ENCODE assay signal across 18 cellular contexts in genomic region chr1:98196012-98196411, GRCh38.
A peak's percentile ranks its signal among the peaks of the same experiment; 100 is the strongest.
DNase-seq lines count a peak whose midpoint lies in the region; ATAC-seq, FAIRE-seq and TF ChIP-seq lines count a peak whose summit lies in the region.
"Had no signal": no experiment of that assay in that cellular context is flagged by ENCODE, and none has a peak within 500 bp of the region (broad histone marks: within the 10 kb centered on the region; RNA-seq: fewer than 3 reads in every experiment).

No MANE protein-coding gene starts in this region.

- H3K9ac ChIP-seq in HepG2 (ENCODE audit: insufficient read depth, low read depth, low read length): no peak overlapping the region
- H3K9ac ChIP-seq: BLaER1 had no signal

- no peaks in the 10 kb centered on the region for H4K20me1 ChIP-seq in HepG2 (ENCODE audit: insufficient read depth, low read length)
- H4K20me1 ChIP-seq: BLaER1 had no signal

- intact Hi-C loops in HepG2 (cut with micrococcal nuclease; ENCODE audit: unreplicated experiment): no loop called here
- intact Hi-C loops in right lobe of liver (cut with DNase I): no loop called here

- no peaks in the 10 kb centered on the region for H3K79me2 ChIP-seq in HepG2 (ENCODE audit: insufficient read depth, low read length)

- H3K4me3 ChIP-seq in HepG2 (replicated peaks in 1 of 3; ENCODE audit: insufficient read depth in 1 of 3, low read depth in 2 of 3, low read length in 3 of 3) (no peak overlapping the region), right lobe of liver (no peak overlapping the region), epithelial cell of esophagus (ENCODE audit: low read length) (no peak overlapping the region), foreskin fibroblast (ENCODE audit: low read depth in 1 of 2, low read length in 2 of 2) (no peak overlapping the region)
- H3K4me3 ChIP-seq: BLaER1, K562 had no signal

- H3K36me3 ChIP-seq in HepG2 (replicated peaks in 1 of 2; ENCODE audit: control insufficient read depth in 1 of 2, insufficient read depth in 2 of 2, low read length in 2 of 2) (no peaks in the 10 kb centered on the region), right lobe of liver (no peaks in the 10 kb centered on the region)
- H3K36me3 ChIP-seq: BLaER1 had no signal

- no peaks in the 10 kb centered on the region for H3K27me3 ChIP-seq in HepG2 (ENCODE audit: control insufficient read depth in 1 of 2, insufficient read depth in 2 of 2, low read length in 2 of 2)
- no peaks in the 10 kb centered on the region for H3K27me3 ChIP-seq in right lobe of liver
- H3K27me3 ChIP-seq: BLaER1 had no signal

- ATAC-seq in HepG2 (no peak), right lobe of liver (no peak), GM18505 (IDR thresholded peaks at IDR 0.05; ENCODE audit: unreplicated experiment) (no peak)
- ATAC-seq: K562 had no signal

- FAIRE-seq in HepG2 (lab: Jason Lieb, UNC): no peak
- FAIRE-seq: GM18507, HTR-8/SVneo, K562 had no signal

- no peaks in the 10 kb centered on the region for H3K4me1 ChIP-seq in HepG2 (ENCODE audit: insufficient read depth, low read length)
- H3K4me1 ChIP-seq in right lobe of liver: no peaks in the 10 kb centered on the region
- H3K4me1 ChIP-seq: BLaER1 had no signal

- H3K27ac ChIP-seq in HepG2 (ENCODE audit: extremely low read length, insufficient read depth, low read length) (no peak overlapping the region), right lobe of liver (no peak overlapping the region)
- H3K27ac ChIP-seq: 22Rv1, BLaER1 had no signal

- CTCF ChIA-PET in HepG2 (lab: Yijun Ruan, JAX; ENCODE audit: low intra/inter-chr PET ratio, low total read pairs): no interaction called here

- no peak overlapping the region for H2AFZ ChIP-seq in HepG2 (ENCODE audit: low read length)

- in situ Hi-C loops in HepG2 (cut with HindIII; ENCODE audit: extremely low pct_ligation_motif_present, low pct_unique_long_range_greater_than_20kb): no loop called here

- POLR2A ChIA-PET in HepG2 (lab: Yijun Ruan, JAX): no interaction called here

- BruUV-seq in HepG2 (replicated peaks; lab: Mats Ljungman, UMichigan): no TSS peak

- TF ChIP-seq CTCF in HepG2 (CRISPR knock-in tag; IDR thresholded peaks at IDR 0.05): no peak
- TF ChIP-seq CTCF in right lobe of liver (IDR thresholded peaks at IDR 0.05): no peak
- TF ChIP-seq CTCF in epithelial cell of esophagus (IDR thresholded peaks at IDR 0.05; ENCODE audit: insufficient read depth, low read depth, low read length, missing control alignments): no peak
- no peak for TF ChIP-seq CTCF in foreskin fibroblast (IDR thresholded peaks at IDR 0.05; ENCODE audit: low read depth, low read length)

- H3K9me3 ChIP-seq in HepG2 (ENCODE audit: low read length) (no peaks in the 10 kb centered on the region), right lobe of liver (no peaks in the 10 kb centered on the region)
- H3K9me3 ChIP-seq: BLaER1 had no signal

- TF ChIP-seq POLR2A in HepG2 (IDR thresholded peaks at IDR 0.05; ENCODE audit: insufficient read depth in 1 of 2, low read depth in 2 of 2, low read length in 2 of 2) (no peak), right lobe of liver (IDR thresholded peaks at IDR 0.05) (no peak), GM18505 (IDR thresholded peaks at IDR 0.05; ENCODE audit: borderline replicate concordance, extremely low read depth, insufficient read depth, insufficient read length) (no peak)

- TF ChIP-seq EP300 in HepG2 (IDR thresholded peaks at IDR 0.05; ENCODE audit: low read depth in 2 of 2, low read length in 2 of 2) (no peak), HepG2 (CRISPR knock-in tag; IDR thresholded peaks at IDR 0.05; ENCODE audit: borderline replicate concordance) (no peak)

- no peak for TF ChIP-seq RAD21 in HepG2 (CRISPR knock-in tag; IDR thresholded peaks at IDR 0.05)

- no peak overlapping the region for H3K4me2 ChIP-seq in HepG2 (ENCODE audit: low read depth, low read length)
- H3K4me2 ChIP-seq: BLaER1 had no signal

- WGBS in HepG2 (ENCODE audit: low lambda C conversion rate): 28% methylated on average over 2 of the region's 2 CpGs
- WGBS in right lobe of liver (ENCODE audit: insufficient coverage, low coverage, low lambda C conversion rate, missing lambda C conversion rate): 78% methylated on average over 2 of the region's 2 CpGs

- DNase-seq in HepG2 (ENCODE audit: low spot score) (no peak), right lobe of liver (no peak), epithelial cell of esophagus (ENCODE audit: low read depth) (peak; percentile 27), foreskin fibroblast (peak; percentile 12 to 60), T-helper 9 cell (no peak), CD1c-positive myeloid dendritic cell (ENCODE audit: extremely low spot score) (no peak)
- DNase-seq: AML-193; CD4-positive, CD25-positive, alpha-beta regulatory T cell; DMS53; GF-D8; HCEC 1CT; HFFc6 had no signal

TF ChIP-seq in HepG2, 621 proteins besides CTCF, POLR2A, EP300 and RAD21:
- TF ChIP-seq CEBPB (IDR thresholded peaks at IDR 0.05; ENCODE audit: borderline replicate concordance, low read depth, low read length) (peak; percentile 57), MAFF (IDR thresholded peaks at IDR 0.05; ENCODE audit: low read depth, low read length) (no peak), ETV6 (CRISPR knock-in tag; conservative IDR thresholded peaks at IDR 0.05) (no peak), STAG1 (CRISPR knock-in tag; IDR thresholded peaks at IDR 0.05) (no peak)
TF ChIP-seq in HepG2: peak in this region for 1.

Comparison
In these comparisons a context has a peak if more than half of its experiments do, and no peak if none do; other contexts are left out.
1. DNase-seq: peak in epithelial cell of esophagus (single experiment) and foreskin fibroblast (2 of 2); none in HepG2 (single experiment), right lobe of liver (0 of 3), T-helper 9 cell (single experiment) and CD1c-positive myeloid dendritic cell (single experiment).